In the genomic region with DNA sequence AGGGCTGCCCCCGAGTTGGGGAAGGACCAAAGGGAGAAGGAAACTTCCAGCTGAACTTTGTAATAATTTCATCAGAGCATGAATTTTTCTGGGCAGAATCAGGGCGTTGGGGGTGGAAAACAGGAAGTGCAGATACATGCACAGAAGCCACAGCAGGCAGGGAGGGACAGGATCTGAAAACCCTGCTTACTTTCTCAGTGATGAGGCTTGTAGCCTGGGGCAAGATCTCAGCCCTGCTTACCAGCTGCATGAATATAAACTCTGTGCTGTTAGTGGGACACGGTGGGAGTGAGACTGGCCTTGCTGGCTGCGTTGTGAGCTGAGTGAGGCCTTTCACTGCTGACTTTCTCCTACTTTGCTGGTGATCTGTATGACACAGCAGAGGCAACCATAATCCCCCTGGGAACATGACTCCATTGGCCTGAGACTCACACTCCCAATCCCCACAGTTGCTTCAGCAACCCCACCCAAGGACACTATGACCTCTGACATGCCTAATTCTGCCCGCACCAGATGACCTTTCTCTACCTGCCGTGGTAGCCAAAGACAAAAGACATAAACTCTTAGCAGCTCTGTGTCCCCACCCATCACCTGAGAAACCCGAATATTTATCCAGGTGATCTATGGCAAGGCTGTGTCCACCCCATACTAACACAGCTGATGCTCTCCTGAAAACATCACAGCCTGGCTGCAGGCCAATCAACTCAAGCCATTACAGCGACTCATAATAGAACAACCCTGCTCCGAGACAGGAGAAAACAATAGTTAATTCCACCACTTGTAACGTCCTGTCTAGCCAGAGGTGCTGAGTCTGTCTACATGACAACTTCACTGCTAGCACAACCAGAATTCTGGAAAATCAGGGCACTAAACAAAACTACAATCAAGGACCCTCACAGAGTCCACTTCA, we compare ENCODE assay signal across 13 cellular contexts.
A peak's percentile ranks its signal among the peaks of the same experiment; 100 is the strongest.
DNase-seq lines count a peak whose midpoint lies in the region; ATAC-seq, FAIRE-seq and TF ChIP-seq lines count a peak whose summit lies in the region.
"Had no signal": no experiment of that assay in that cellular context is flagged by ENCODE, and none has a peak within 500 bp of the region (broad histone marks: within the 10 kb centered on the region; RNA-seq: fewer than 3 reads in every experiment).

No MANE protein-coding gene starts in this region.

- H3K4me1 ChIP-seq in K562 (replicated peaks in 1 of 2; ENCODE audit: control insufficient read depth in 2 of 2, insufficient read depth in 2 of 2, low read length in 2 of 2), result no peaks in the 10 kb centered on the region

- no peak overlapping the region for H3K4me3 ChIP-seq in K562

- TF ChIP-seq POLR2A in K562 (conservative IDR thresholded peaks at IDR 0.05), result no peak

- no peaks in the 10 kb centered on the region for H3K79me2 ChIP-seq in K562 (ENCODE audit: control insufficient read depth, insufficient read depth, low read length)

- DNase-seq in SIG-M5 treated with dmso at 0.1 percent for 504 hours (lab: John Stamatoyannopoulos, UW; ENCODE audit: unreplicated experiment) (peak; percentile 3), SIG-M5 (lab: John Stamatoyannopoulos, UW) (no peak), LHCN-M2 (ENCODE audit: low read depth) (peak; percentile 63), K562 (ENCODE audit: extremely low read depth in 1 of 4, low spot score in 3 of 4) (no peak), type B pancreatic cell (ENCODE audit: extremely low spot score, unreplicated experiment) (no peak), hippocampal formation (lab: John Stamatoyannopoulos, UW) (no peak), progenitor cell of endocrine pancreas (ENCODE audit: low spot score, unreplicated experiment) (no peak), CD1c-positive myeloid dendritic cell (ENCODE audit: extremely low spot score) (no peak)
- DNase-seq: 8988T; activated CD4-positive, alpha-beta T cell treated with anti-CD3 and anti-CD28 coated beads, Interleukin-2, amount 50 U/mL, for 1 hour; posterior cingulate gyrus had no signal

- H3K4me1 Mint-ChIP-seq in type B pancreatic cell (ENCODE audit: unreplicated experiment) (peaks cover 10% of the 10 kb centered on the region), progenitor cell of endocrine pancreas (ENCODE audit: low read depth) (no peaks in the 10 kb centered on the region)
- H3K4me1 Mint-ChIP-seq: brain had no signal

- no peak overlapping the region for H2AFZ ChIP-seq in K562 (ENCODE audit: low read depth, low read length)

- no peak for ATAC-seq in K562

- no peaks in the 10 kb centered on the region for H3K9me1 ChIP-seq in K562 (ENCODE audit: control insufficient read depth, insufficient read depth, low read length)

- TF ChIP-seq CTCF in K562 (IDR thresholded peaks at IDR 0.05 in 2 of 3, conservative IDR thresholded peaks at IDR 0.05 in 1 of 3; ENCODE audit: insufficient read depth in 2 of 3, low read depth in 1 of 3, low read length in 3 of 3) (no peak), type B pancreatic cell (conservative IDR thresholded peaks at IDR 0.05) (no peak), progenitor cell of endocrine pancreas (IDR thresholded peaks at IDR 0.05; ENCODE audit: unreplicated experiment) (no peak)

- in situ Hi-C loops in K562 (cut with MboI), result no loop called here

- H3K27me3 ChIP-seq in K562 (ENCODE audit: control insufficient read depth in 2 of 2, insufficient read depth in 2 of 2, low read length in 2 of 2), result no peaks in the 10 kb centered on the region

- H3K4me3 Mint-ChIP-seq in type B pancreatic cell (no peak overlapping the region), progenitor cell of endocrine pancreas (ENCODE audit: low read depth) (no peak overlapping the region)
- H3K4me3 Mint-ChIP-seq: brain had no signal

- H3K27ac Mint-ChIP-seq in type B pancreatic cell (peak overlapping the region; percentile 88), progenitor cell of endocrine pancreas (no peak overlapping the region)
- H3K27ac Mint-ChIP-seq: brain had no signal

- no peaks in the 10 kb centered on the region for H4K20me1 ChIP-seq in K562 (replicated peaks; ENCODE audit: control insufficient read depth, insufficient read depth, low read length)

- no peaks in the 10 kb centered on the region; the same call in none of the 2 replicates for H3K9me3 ChIP-seq in K562 (replicated peaks; ENCODE audit: control insufficient read depth, insufficient read depth, low read depth, low read length)

- POLR2A ChIA-PET in K562 (lab: Yijun Ruan, JAX), result interaction anchor here (1.1 kb wide), 1 partner anchor 40 kb away, joined by 5 read pairs; no protein-coding TSS in a partner anchor

- H3K9ac ChIP-seq in K562 (ENCODE audit: insufficient read depth in 1 of 2, low read depth in 2 of 2, low read length in 2 of 2), result no peak overlapping the region

- H3K9me3 Mint-ChIP-seq in type B pancreatic cell (peaks cover under 1% of the 10 kb centered on the region), progenitor cell of endocrine pancreas (ENCODE audit: low read depth) (peaks cover 10% of the 10 kb centered on the region)

- BruUV-seq in K562 (replicated peaks; lab: Mats Ljungman, UMichigan), result no TSS peak

- H3K36me3 ChIP-seq in K562 (ENCODE audit: control insufficient read depth, insufficient read depth, low read length), result no peaks in the 10 kb centered on the region

- no peaks in the 10 kb centered on the region for H3K27me3 Mint-ChIP-seq in type B pancreatic cell
- no peaks in the 10 kb centered on the region for H3K27me3 Mint-ChIP-seq in progenitor cell of endocrine pancreas
- H3K27me3 Mint-ChIP-seq: brain had no signal

- under 1% methylated on average over 10 of the region's 10 CpGs for WGBS in K562 (ENCODE audit: insufficient coverage, low coverage, missing lambda C conversion rate)

- H3K27ac ChIP-seq in K562 (ENCODE audit: extremely low read depth, low read depth, low read length), result no peak overlapping the region

- no peak for TF ChIP-seq EP300 in K562 (IDR thresholded peaks at IDR 0.05; ENCODE audit: low read length)

- H3K36me3 Mint-ChIP-seq in type B pancreatic cell (no peaks in the 10 kb centered on the region), progenitor cell of endocrine pancreas (ENCODE audit: insufficient read depth) (no peaks in the 10 kb centered on the region)
- H3K36me3 Mint-ChIP-seq: brain had no signal

- CTCF ChIA-PET in K562 (lab: Yijun Ruan, JAX; ENCODE audit: low intra/inter-chr PET ratio), result no interaction called here

- no peak overlapping the region for H3K4me2 ChIP-seq in K562 (ENCODE audit: insufficient read depth, low read length)

- intact Hi-C loops in K562 (cut with micrococcal nuclease), result no loop called here

- no peak for TF ChIP-seq RAD21 in K562 (CRISPR knock-in tag; conservative IDR thresholded peaks at IDR 0.05 in 1 of 2, IDR thresholded peaks at IDR 0.05 in 1 of 2)

- FAIRE-seq in K562 (lab: Jason Lieb, UNC), result no peak
- FAIRE-seq: GM18507 had no signal

TF ChIP-seq in K562, 482 proteins besides CTCF, POLR2A, EP300 and RAD21:
- TF ChIP-seq, protein P1, sequence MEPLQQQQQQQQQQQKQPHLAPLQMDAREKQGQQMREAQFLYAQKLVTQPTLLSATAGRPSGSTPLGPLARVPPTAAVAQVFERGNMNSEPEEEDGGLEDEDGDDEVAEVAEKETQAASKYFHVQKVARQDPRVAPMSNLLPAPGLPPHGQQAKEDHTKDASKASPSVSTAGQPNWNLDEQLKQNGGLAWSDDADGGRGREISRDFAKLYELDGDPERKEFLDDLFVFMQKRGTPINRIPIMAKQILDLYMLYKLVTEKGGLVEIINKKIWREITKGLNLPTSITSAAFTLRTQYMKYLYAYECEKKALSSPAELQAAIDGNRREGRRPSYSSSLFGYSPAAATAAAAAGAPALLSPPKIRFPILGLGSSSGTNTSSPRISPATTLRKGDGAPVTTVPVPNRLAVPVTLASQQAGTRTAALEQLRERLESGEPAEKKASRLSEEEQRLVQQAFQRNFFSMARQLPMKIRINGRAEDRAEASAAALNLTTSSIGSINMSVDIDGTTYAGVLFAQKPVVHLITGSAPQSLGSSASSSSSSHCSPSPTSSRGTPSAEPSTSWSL (CRISPR knock-in tag; IDR thresholded peaks at IDR 0.05; ENCODE audit: borderline replicate concordance), result no peak
- TF ChIP-seq SPI1 (IDR thresholded peaks at IDR 0.05; ENCODE audit: borderline replicate concordance, low read depth, low read length) (peak; percentile 52; the same call in 1 of the 2 replicates), CTBP1 (IDR thresholded peaks at IDR 0.05; ENCODE audit: borderline replicate concordance) (no peak)
- TF ChIP-seq, protein P2, sequence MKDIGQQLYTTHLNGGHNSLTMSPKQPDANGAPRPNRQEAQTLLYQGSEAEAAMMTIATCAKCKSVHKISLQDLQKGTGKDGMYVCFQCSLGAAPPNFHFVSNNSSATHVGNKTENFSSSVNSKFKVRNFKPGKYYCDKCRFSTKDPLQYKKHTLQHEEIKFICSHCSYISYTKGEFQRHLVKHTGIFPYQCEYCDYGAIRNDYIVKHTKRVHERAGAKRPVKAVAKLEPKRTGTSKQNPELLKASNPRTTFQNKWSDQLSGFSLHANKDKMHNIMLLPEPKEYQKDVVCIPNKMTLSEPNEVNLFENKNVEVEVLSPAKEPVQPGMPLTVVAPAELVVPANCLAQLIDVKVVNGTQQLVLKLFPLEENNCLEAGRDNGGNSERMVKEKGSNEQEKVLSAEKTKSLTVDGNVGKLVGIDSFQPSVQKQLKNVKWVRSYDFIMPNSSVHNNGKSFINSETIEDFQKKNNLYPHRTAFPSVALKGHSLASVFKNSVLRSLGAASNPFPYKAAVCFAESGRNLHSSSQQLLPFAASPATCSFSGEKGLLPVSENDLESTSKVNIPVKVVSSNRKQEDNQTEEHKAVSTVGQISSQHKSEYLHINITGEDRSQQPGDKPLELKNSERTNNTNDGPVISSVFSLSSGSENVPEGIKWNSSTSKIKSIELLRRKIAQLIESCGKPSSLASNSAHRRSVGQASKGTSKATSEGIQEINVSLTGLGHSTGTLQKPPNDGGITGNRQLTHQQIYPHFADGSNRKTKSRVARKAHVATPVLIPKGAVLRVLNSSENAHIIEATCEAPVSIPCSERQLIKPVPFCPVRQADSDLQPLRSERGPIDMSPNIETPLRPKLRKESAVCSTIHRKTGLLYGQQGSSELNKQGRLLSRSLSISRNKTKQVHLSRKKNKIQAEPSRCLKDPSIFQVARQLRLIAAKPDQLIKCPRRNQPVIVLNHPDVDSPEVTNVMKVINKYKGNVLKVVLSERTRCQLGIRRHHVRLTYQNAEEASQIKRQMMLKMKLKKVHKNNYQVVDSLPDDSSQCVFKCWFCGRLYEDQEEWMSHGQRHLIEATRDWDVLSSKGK (CRISPR knock-in tag; IDR thresholded peaks at IDR 0.05), result no peak

Comparison
In these comparisons a context has a peak if more than half of its experiments do, and no peak if none do; other contexts are left out.
1. DNase-seq: peak in SIG-M5 treated with dmso at 0.1 percent for 504 hours (single experiment) and LHCN-M2 (single experiment); none in SIG-M5 (single experiment), K562 (0 of 4), type B pancreatic cell (single experiment), hippocampal formation (0 of 2), progenitor cell of endocrine pancreas (single experiment) and CD1c-positive myeloid dendritic cell (single experiment).